Comparison of ENCODE assay signal across 19 cellular contexts in genomic region chr14:104993306-104993705, GRCh38. TPM values are rescaled to one million over a fixed set of nuclear protein-coding genes. Genes with fewer than 3 reads are reported as not detected.
"Had no signal": no experiment of that assay in that cellular context is flagged by ENCODE, and none has a peak within 500 bp of the region (broad histone marks: within the 10 kb centered on the region; RNA-seq: fewer than 3 reads in every experiment).

No MANE protein-coding gene starts in this region.

- H3K36me3 ChIP-seq: transverse colon had no signal

- H3K27ac ChIP-seq: adrenal gland, dorsolateral prefrontal cortex, gastroesophageal sphincter, left ventricle myocardium inferior, skin epidermis, transverse colon had no signal

- H3K4me3 ChIP-seq: adrenal gland, dorsolateral prefrontal cortex, gastroesophageal sphincter, left ventricle myocardium inferior, mucosa of descending colon, skin epidermis, transverse colon had no signal

- DNase-seq: activated B cell treated with CpG ODN at 0.5 μM for 24 hours; activated CD4-positive, alpha-beta T cell treated with anti-CD3 and anti-CD28 coated beads for 48 hours; activated naive CD4-positive, alpha-beta T cell treated with anti-CD3 and anti-CD28 coated beads, Interleukin-2, amount 10 ng/mL, durations not matched to agents 7 days and 5 days; adrenal gland; dorsolateral prefrontal cortex; left ventricle myocardium inferior; naive thymus-derived CD8-positive, alpha-beta T cell; nucleus accumbens; retina; stimulated activated CD4-positive, alpha-beta T cell treated with anti-CD3 and anti-CD28 coated beads, Interleukin-15, amount 100 ng/mL, for 24 hours; stimulated activated CD4-positive, alpha-beta T cell treated with anti-CD3 and anti-CD28 coated beads, Interleukin-4, amount 100 ng/mL, for 1 hour; stimulated activated naive CD8-positive, alpha-beta T cell treated with anti-CD3 and anti-CD28 coated beads, Interleukin-15, Interleukin-2, amounts not matched to agents 100 U/mL and 50 U/mL, for 24 hours; T-helper 17 cell; transverse colon had no signal

- H3K27me3 ChIP-seq: adrenal gland, dorsolateral prefrontal cortex, gastroesophageal sphincter, transverse colon had no signal

- FAIRE-seq: keratinocyte, TTC549 had no signal

- ATAC-seq: gastroesophageal sphincter; mucosa of descending colon; naive thymus-derived CD8-positive, alpha-beta T cell; stimulated activated naive CD8-positive, alpha-beta T cell treated with anti-CD3 and anti-CD28 coated beads, Interleukin-15, Interleukin-2, amounts not matched to agents 100 U/mL and 50 U/mL, for 24 hours; T-helper 17 cell had no signal

- H3K9me3 ChIP-seq: adrenal gland, gastroesophageal sphincter, left ventricle myocardium inferior, mucosa of descending colon, transverse colon had no signal

- H3K4me1 ChIP-seq: adrenal gland, gastroesophageal sphincter, left ventricle myocardium inferior, transverse colon had no signal

RNA-seq across cellular contexts. Expression of gene AHNAK2, which starts 15.1 kb away (rescaled TPM):
- total RNA-seq: activated B cell treated with CpG ODN at 0.5 μM for 24 hours; naive thymus-derived CD8-positive, alpha-beta T cell; T-helper 17 cell had no signal
- polyA plus RNA-seq: naive thymus-derived CD8-positive, alpha-beta T cell had no signal
